Comparison of ENCODE assay signal across 22 cellular contexts in genomic region chr5:104130320-104130719, GRCh38.
"Had no signal": no experiment of that assay in that cellular context is flagged by ENCODE, and none has a peak within 500 bp of the region (broad histone marks: within the 10 kb centered on the region; RNA-seq: fewer than 3 reads in every experiment).

No MANE protein-coding gene starts in this region.

- H3K27ac ChIP-seq: colonic mucosa, epithelial cell of prostate, esophagus squamous epithelium, foreskin keratinocyte, gastrocnemius medialis, heart right ventricle, left lung, lower lobe of right lung had no signal

- H3K4me3 ChIP-seq: colonic mucosa, esophagus squamous epithelium, gastrocnemius medialis, heart right ventricle, left lung, lower lobe of right lung, mucosa of descending colon had no signal

- H3K36me3 ChIP-seq: colonic mucosa, esophagus squamous epithelium, gastrocnemius medialis, heart right ventricle, left lung, lower lobe of right lung had no signal

- ATAC-seq: effector memory CD8-positive, alpha-beta T cell; esophagus mucosa; foreskin keratinocyte; gastrocnemius medialis; heart right ventricle; left cardiac atrium; left lung; left ventricle myocardium superior; lower lobe of right lung; mucosa of descending colon had no signal

- H3K4me1 ChIP-seq: colonic mucosa, esophagus squamous epithelium, foreskin keratinocyte, gastrocnemius medialis, heart right ventricle, left lung, lower lobe of right lung had no signal

- H3K27me3 ChIP-seq: colonic mucosa, esophagus squamous epithelium, foreskin keratinocyte, gastrocnemius medialis, heart right ventricle, left lung had no signal

- DNase-seq: colonic mucosa; cortex of kidney; effector CD8-positive, alpha-beta T cell; effector memory CD8-positive, alpha-beta T cell; endodermal cell; erythroblast; esophagus squamous epithelium; foreskin keratinocyte; gastrocnemius medialis; glutamatergic neuron; head of caudate nucleus; heart right ventricle; hippocampal formation; left cardiac atrium; left lung; left ventricle myocardium superior; lower lobe of right lung; mesenchymal stem cell; mucosa of descending colon; naive B cell had no signal

- H3K9me3 ChIP-seq: colonic mucosa, gastrocnemius medialis, lower lobe of right lung had no signal
